ENCODE assay signal across 10 cellular contexts in the genomic region with DNA sequence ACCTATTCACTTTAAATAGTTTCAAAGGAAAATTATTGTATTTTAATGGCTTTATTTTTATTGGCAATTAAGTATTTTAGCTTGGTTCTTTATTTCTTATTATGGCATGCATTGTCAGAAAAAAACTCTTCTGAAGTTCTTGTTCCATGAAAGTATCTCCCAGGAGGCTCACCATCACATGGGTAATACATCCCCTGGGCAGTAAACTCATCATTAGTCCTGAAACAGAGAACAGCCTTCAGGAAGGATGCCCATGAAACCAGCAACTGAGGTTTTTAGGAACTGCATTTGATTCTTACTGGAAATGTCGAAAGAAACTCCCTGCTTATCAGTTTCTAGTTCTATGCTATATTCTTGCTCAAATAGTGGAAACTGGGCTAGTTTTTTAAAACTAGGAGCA.
DNase-seq lines count a peak whose midpoint lies in the region; ATAC-seq, FAIRE-seq and TF ChIP-seq lines count a peak whose summit lies in the region.
"Had no signal": no experiment of that assay in that cellular context is flagged by ENCODE, and none has a peak within 500 bp of the region (broad histone marks: within the 10 kb centered on the region; RNA-seq: fewer than 3 reads in every experiment).

No MANE protein-coding gene starts in this region.

- DNase-seq in CD1c-positive myeloid dendritic cell (ENCODE audit: extremely low spot score) = peak; percentile 44
- peak; percentile 46 for DNase-seq in LHCN-M2 (ENCODE audit: low read depth)
- peak; percentile 43 for DNase-seq in dermis blood vessel endothelial cell
- no peak for DNase-seq in pancreas
- no peak for DNase-seq in effector CD4-positive, alpha-beta T cell
- no peak for DNase-seq in HCEC 1CT
- no peak for DNase-seq in NCI-H1092 treated with DMSO at 0.1 percent for 48 hours (lab: John Stamatoyannopoulos, UW)
- DNase-seq: SJCRH30 had no signal

- H3K4me1 ChIP-seq in pancreas = peaks cover 0 to 18% (median 0%) of the 10 kb centered on the region in 3 donors
- H3K4me1 ChIP-seq: SJCRH30 had no signal

- no peak overlapping the region for H3K4me3 ChIP-seq in pancreas
- H3K4me3 ChIP-seq: SJCRH30 had no signal

- WGBS in pancreas, 2 donors = 77 to 85% methylated on average over 1 of the region's 1 CpG

- H3K27ac ChIP-seq in pancreas = peak overlapping the region in 3 of 4 donors; percentile 7 to 34 (median 13)
- H3K27ac ChIP-seq: SJCRH30 had no signal

- no peak for FAIRE-seq in pancreas (lab: Jason Lieb, UNC)
- FAIRE-seq: islet of Langerhans had no signal

- H3K36me3 ChIP-seq in pancreas = no peaks in the 10 kb centered on the region
- H3K36me3 ChIP-seq: SJCRH30 had no signal

- ATAC-seq in pancreas = peak in 1 of 4 donors; percentile 29
- ATAC-seq in HG02642 (IDR thresholded peaks at IDR 0.05; ENCODE audit: poor library complexity, unreplicated experiment) = no peak

- H3K9me3 ChIP-seq in pancreas = no peaks in the 10 kb centered on the region
- H3K9me3 ChIP-seq: SJCRH30 had no signal

- TF ChIP-seq CTCF in pancreas (IDR thresholded peaks at IDR 0.05) = no peak

- intact Hi-C loops in pancreas (cut with DNase I) = no loop called here

- H3K27me3 ChIP-seq in pancreas = no peaks in the 10 kb centered on the region
- H3K27me3 ChIP-seq: SJCRH30 had no signal

Comparison
In these comparisons a context has a peak if more than half of its experiments do, and no peak if none do; other contexts are left out.
1. DNase-seq: peak in CD1c-positive myeloid dendritic cell (single experiment), LHCN-M2 (single experiment) and dermis blood vessel endothelial cell (single experiment); none in pancreas (0 of 6), effector CD4-positive, alpha-beta T cell (single experiment), HCEC 1CT (single experiment) and NCI-H1092 treated with DMSO at 0.1 percent for 48 hours (single experiment).